Comparison of ENCODE assay signal across 9 cellular contexts in the genomic region with DNA sequence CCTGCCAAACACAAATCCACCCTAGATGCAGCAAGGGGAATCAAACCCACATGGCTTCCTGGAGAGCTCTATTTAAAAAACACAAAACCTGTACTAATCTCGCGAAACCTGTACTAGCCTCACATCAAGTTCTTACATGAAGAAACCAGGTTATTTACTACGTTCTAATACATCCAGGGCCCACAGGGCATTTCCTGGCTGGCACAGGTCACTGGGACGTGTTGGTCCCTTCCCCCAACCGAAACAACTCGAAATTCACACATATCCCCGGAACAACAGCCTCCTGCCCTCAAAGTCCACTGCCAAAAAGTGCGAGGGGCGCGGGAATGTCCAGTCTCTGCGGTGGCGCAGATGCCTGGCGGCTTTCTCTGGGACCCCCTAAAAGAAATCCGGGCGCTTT. TPM values are rescaled to one million over a fixed set of nuclear protein-coding genes. Genes with fewer than 3 reads are reported as not detected.
DNase-seq lines count a peak whose midpoint lies in the region; ATAC-seq and TF ChIP-seq lines count a peak whose summit lies in the region.
"Had no signal": no experiment of that assay in that cellular context is flagged by ENCODE, and none has a peak within 500 bp of the region (broad histone marks: within the 10 kb centered on the region; RNA-seq: fewer than 3 reads in every experiment).

No MANE protein-coding gene starts in this region.

- no peaks in the 10 kb centered on the region for H3K9me3 Mint-ChIP-seq in activated B cell treated with CpG ODN at 0.5 μM for 24 hours
- peaks cover 10% of the 10 kb centered on the region for H3K9me3 Mint-ChIP-seq in glutamatergic neuron (ENCODE audit: unreplicated experiment)

- ATAC-seq in activated B cell treated with CpG ODN at 0.5 μM for 24 hours (ENCODE audit: low read depth) (no peak), GM18868 (IDR thresholded peaks at IDR 0.05; ENCODE audit: unreplicated experiment) (no peak), GM21723 (IDR thresholded peaks at IDR 0.05; ENCODE audit: unreplicated experiment) (no peak), HG03460 (IDR thresholded peaks at IDR 0.05; ENCODE audit: unreplicated experiment) (no peak)

- CTCF ChIA-PET in activated B cell treated with CpG ODN at 0.5 μM for 24 hours (lab: Charles Lee) = no interaction called here

- H3K4me3 ChIP-seq in skeletal muscle tissue (ENCODE audit: low read length in 3 of 3) = peak overlapping the region; percentile 61 to 66 (median 65)

- H3K27ac Mint-ChIP-seq in activated B cell treated with CpG ODN at 0.5 μM for 24 hours = no peak overlapping the region
- no peak overlapping the region for H3K27ac Mint-ChIP-seq in glutamatergic neuron (ENCODE audit: unreplicated experiment)

- intact Hi-C loops in activated B cell treated with CpG ODN at 0.5 μM for 24 hours (cut with micrococcal nuclease) = no loop called here

- H3K4me1 ChIP-seq in skeletal muscle tissue (ENCODE audit: control insufficient read depth in 3 of 3, insufficient read depth in 3 of 3, low read length in 3 of 3) = peaks cover 9 to 10% (median 9%) of the 10 kb centered on the region in 3 donors

- no peaks in the 10 kb centered on the region for H3K9me3 ChIP-seq in skeletal muscle tissue (ENCODE audit: control insufficient read depth in 3 of 3, low read length in 3 of 3)

- H3K9ac ChIP-seq in skeletal muscle tissue (ENCODE audit: low read depth in 1 of 3, low read length in 3 of 3) = peak overlapping the region; percentile 6 to 54 (median 16)

- no peaks in the 10 kb centered on the region for H3K36me3 ChIP-seq in skeletal muscle tissue (ENCODE audit: control insufficient read depth in 3 of 3, insufficient read depth in 3 of 3, low read length in 3 of 3)

- POLR2A ChIA-PET in activated B cell treated with CpG ODN at 0.5 μM for 24 hours (lab: Charles Lee) = no interaction called here

- no peak overlapping the region for H3K27ac ChIP-seq in skeletal muscle tissue (ENCODE audit: low read depth, low read length)

- H3K27me3 ChIP-seq in skeletal muscle tissue (ENCODE audit: control insufficient read depth in 3 of 3, insufficient read depth in 3 of 3, low read length in 3 of 3) = peaks cover 23 to 41% (median 27%) of the 10 kb centered on the region in 3 donors

- TF ChIP-seq CTCF in activated B cell treated with CpG ODN at 0.5 μM for 24 hours (IDR thresholded peaks at IDR 0.05) (no peak), glutamatergic neuron (IDR thresholded peaks at IDR 0.05; ENCODE audit: partially characterized antibody, unreplicated experiment) (no peak)

- DNase-seq in HT-29 (ENCODE audit: low spot score) = peak; percentile 34
- DNase-seq in activated B cell treated with CpG ODN at 0.5 μM for 24 hours = no peak
- no peak for DNase-seq in glutamatergic neuron
- DNase-seq in foreskin melanocyte = no peak
- DNase-seq: erythroblast had no signal

- H3K4me1 Mint-ChIP-seq in activated B cell treated with CpG ODN at 0.5 μM for 24 hours = peaks cover 24% of the 10 kb centered on the region
- H3K4me1 Mint-ChIP-seq in glutamatergic neuron (ENCODE audit: low read depth, unreplicated experiment) = peaks cover 2% of the 10 kb centered on the region

- H3K4me3 Mint-ChIP-seq in activated B cell treated with CpG ODN at 0.5 μM for 24 hours (peak overlapping the region; percentile 32), glutamatergic neuron (ENCODE audit: unreplicated experiment) (peak overlapping the region; percentile 80)

- H3K36me3 Mint-ChIP-seq in activated B cell treated with CpG ODN at 0.5 μM for 24 hours (ENCODE audit: low read depth) (no peaks in the 10 kb centered on the region), glutamatergic neuron (ENCODE audit: unreplicated experiment) (no peaks in the 10 kb centered on the region)

- H3K27me3 Mint-ChIP-seq in activated B cell treated with CpG ODN at 0.5 μM for 24 hours = peaks cover 55% of the 10 kb centered on the region
- H3K27me3 Mint-ChIP-seq in glutamatergic neuron (ENCODE audit: unreplicated experiment) = peaks cover 19% of the 10 kb centered on the region

RNA-seq across cellular contexts. Expression of a gene that starts 1.0 kb away (rescaled TPM):
- total RNA-seq in HT-29 (2014; rRNA removed; shearing (Covaris generic)) = 13.6 and 15.6 TPM in 2 replicates
- total RNA-seq in activated B cell treated with CpG ODN at 0.5 μM for 24 hours (not detected in 2 replicates), glutamatergic neuron (ENCODE audit: unreplicated experiment) (0.71 TPM), skeletal muscle tissue (under 0.01 TPM)
